ENCODE assay signal across 16 cellular contexts in the genomic region with DNA sequence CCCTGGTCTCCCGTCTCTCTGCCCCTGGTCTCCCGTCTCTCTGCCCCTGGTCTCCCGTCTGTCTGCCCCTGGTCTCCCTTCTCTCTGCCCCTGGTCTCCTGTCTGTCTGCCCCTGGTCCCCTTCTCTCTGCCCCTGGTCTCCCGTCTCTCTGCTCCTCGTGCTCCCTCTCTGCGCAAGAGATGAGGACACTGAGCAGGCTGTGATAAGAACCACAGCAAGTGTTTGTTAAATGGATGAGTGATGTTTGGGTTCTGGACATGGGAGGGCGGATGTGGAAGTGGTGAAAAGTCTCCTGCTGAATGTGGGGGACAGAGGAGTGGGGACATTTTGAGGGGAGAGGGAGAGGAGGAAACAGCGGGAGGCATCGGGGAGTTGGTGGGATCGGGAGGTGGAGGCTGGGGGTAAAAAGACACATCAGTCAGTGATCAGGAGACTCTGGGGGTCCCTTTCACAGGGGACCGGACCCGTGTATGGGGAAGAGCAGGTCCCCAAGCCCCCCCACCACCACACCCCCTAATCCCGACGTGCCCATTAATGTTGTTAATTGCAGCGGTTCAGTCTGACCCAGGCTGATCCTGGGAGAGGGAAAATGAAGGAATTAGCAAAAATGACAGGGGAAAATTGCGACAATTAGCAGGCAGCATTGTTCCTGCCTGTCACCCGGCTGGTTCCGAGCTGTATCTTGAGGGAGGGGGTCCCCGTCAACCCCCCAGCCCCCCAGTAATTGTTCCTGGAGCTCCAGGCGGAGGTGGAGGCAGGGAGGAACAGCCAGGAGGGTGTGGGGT. TPM values are rescaled to one million over a fixed set of nuclear protein-coding genes. Genes with fewer than 3 reads are reported as not detected.
A peak's percentile ranks its signal among the peaks of the same experiment; 100 is the strongest.
DNase-seq lines count a peak whose midpoint lies in the region; ATAC-seq and TF ChIP-seq lines count a peak whose summit lies in the region.
"Had no signal": no experiment of that assay in that cellular context is flagged by ENCODE, and none has a peak within 500 bp of the region (broad histone marks: within the 10 kb centered on the region; RNA-seq: fewer than 3 reads in every experiment).

No MANE protein-coding gene starts in this region.

- intact Hi-C loops in activated naive CD4-positive, alpha-beta T cell treated with anti-CD3 and anti-CD28 coated beads for 36 hours (cut with micrococcal nuclease): no loop called here
- intact Hi-C loops in activated T-helper 1 cell treated with anti-CD3 and anti-CD28 coated beads, Interleukin-12 subunit alpha, Interleukin-12 subunit beta, Interleukin-2, Interleukin-4 antibody, amounts not matched to agents 30 ng/mL and 10 ng/mL and 1 ng/mL, durations not matched to agents 14 hours and 24 hours and 36 hours (cut with micrococcal nuclease): no loop called here

- DNase-seq in activated naive CD4-positive, alpha-beta T cell treated with anti-CD3 and anti-CD28 coated beads for 36 hours: no peak
- no peak for DNase-seq in WTC11 (ENCODE audit: low spot score)
- DNase-seq in islet precursor cell: peak; percentile 42
- no peak for DNase-seq in progenitor cell of endocrine pancreas (ENCODE audit: low spot score, unreplicated experiment)
- DNase-seq in activated T-helper 1 cell treated with anti-CD3 and anti-CD28 coated beads, Interleukin-12 subunit alpha, Interleukin-12 subunit beta, Interleukin-2, Interleukin-4 antibody, amounts not matched to agents 30 ng/mL and 10 ng/mL and 1 ng/mL, durations not matched to agents 14 hours and 24 hours and 36 hours (ENCODE audit: low spot score): no peak
- no peak for DNase-seq in NK-92 (lab: John Stamatoyannopoulos, UW; ENCODE audit: unreplicated experiment)
- DNase-seq: C1 segment of cervical spinal cord, GF-D8, NCI-H1930, NCI-H2171, NCI-H446 had no signal

- TF ChIP-seq CTCF in WTC11 (IDR thresholded peaks at IDR 0.05) (no peak), progenitor cell of endocrine pancreas (IDR thresholded peaks at IDR 0.05; ENCODE audit: unreplicated experiment) (no peak)

- CTCF ChIA-PET in activated naive CD4-positive, alpha-beta T cell treated with anti-CD3 and anti-CD28 coated beads for 36 hours (lab: Charles Lee): interaction anchor here (2.2 kb wide), 1 partner anchor 15 kb away, joined by 8 read pairs; no protein-coding TSS in a partner anchor
- CTCF ChIA-PET in WTC11 (lab: Charles Lee): interaction anchor here (0.5 to 2.9 kb wide), 8 partner anchors 9 to 321 kb away, joined by 3 to 24 read pairs (median 4); a partner anchor contains a TSS

- POLR2A ChIA-PET in WTC11 (lab: Charles Lee): no interaction called here

- H3K4me1 Mint-ChIP-seq in activated naive CD4-positive, alpha-beta T cell treated with anti-CD3 and anti-CD28 coated beads, Interleukin-2, amount 50 U/mL, for 24 hours: peaks cover 13% of the 10 kb centered on the region
- H3K4me1 Mint-ChIP-seq in activated naive CD4-positive, alpha-beta T cell treated with anti-CD3 and anti-CD28 coated beads for 36 hours (ENCODE audit: low read depth): peaks cover 8% of the 10 kb centered on the region
- H3K4me1 Mint-ChIP-seq in WTC11 (peaks cover 20% of the 10 kb centered on the region), progenitor cell of endocrine pancreas (ENCODE audit: low read depth) (peaks cover 6% of the 10 kb centered on the region)
- peaks cover 14% of the 10 kb centered on the region for H3K4me1 Mint-ChIP-seq in activated T-helper 1 cell treated with anti-CD3 and anti-CD28 coated beads, Interleukin-12 subunit alpha, Interleukin-12 subunit beta, Interleukin-2, Interleukin-4 antibody, amounts not matched to agents 30 ng/mL and 10 ng/mL and 1 ng/mL, durations not matched to agents 14 hours and 24 hours and 36 hours (ENCODE audit: low read depth)

- H3K4me3 Mint-ChIP-seq in activated naive CD4-positive, alpha-beta T cell treated with anti-CD3 and anti-CD28 coated beads, Interleukin-2, amount 50 U/mL, for 24 hours: no peak overlapping the region
- no peak overlapping the region for H3K4me3 Mint-ChIP-seq in activated naive CD4-positive, alpha-beta T cell treated with anti-CD3 and anti-CD28 coated beads for 36 hours
- H3K4me3 Mint-ChIP-seq in WTC11 (peak overlapping the region; percentile 46; the same call in 1 of the 2 replicates), progenitor cell of endocrine pancreas (ENCODE audit: low read depth) (no peak overlapping the region)
- H3K4me3 Mint-ChIP-seq in activated T-helper 1 cell treated with anti-CD3 and anti-CD28 coated beads, Interleukin-12 subunit alpha, Interleukin-12 subunit beta, Interleukin-2, Interleukin-4 antibody, amounts not matched to agents 30 ng/mL and 10 ng/mL and 1 ng/mL, durations not matched to agents 14 hours and 24 hours and 36 hours: no peak overlapping the region
- H3K4me3 Mint-ChIP-seq: IgD-negative memory B cell had no signal

- peak overlapping the region; percentile 13 for H3K27ac Mint-ChIP-seq in activated naive CD4-positive, alpha-beta T cell treated with anti-CD3 and anti-CD28 coated beads, Interleukin-2, amount 50 U/mL, for 24 hours
- H3K27ac Mint-ChIP-seq in activated naive CD4-positive, alpha-beta T cell treated with anti-CD3 and anti-CD28 coated beads for 36 hours: no peak overlapping the region
- H3K27ac Mint-ChIP-seq in WTC11 (no peak overlapping the region), progenitor cell of endocrine pancreas (peak overlapping the region; percentile 46)
- no peak overlapping the region for H3K27ac Mint-ChIP-seq in activated T-helper 1 cell treated with anti-CD3 and anti-CD28 coated beads, Interleukin-12 subunit alpha, Interleukin-12 subunit beta, Interleukin-2, Interleukin-4 antibody, amounts not matched to agents 30 ng/mL and 10 ng/mL and 1 ng/mL, durations not matched to agents 14 hours and 24 hours and 36 hours
- H3K27ac Mint-ChIP-seq: IgD-negative memory B cell had no signal

- no peaks in the 10 kb centered on the region for H3K36me3 Mint-ChIP-seq in activated naive CD4-positive, alpha-beta T cell treated with anti-CD3 and anti-CD28 coated beads, Interleukin-2, amount 50 U/mL, for 24 hours
- no peaks in the 10 kb centered on the region for H3K36me3 Mint-ChIP-seq in activated naive CD4-positive, alpha-beta T cell treated with anti-CD3 and anti-CD28 coated beads for 36 hours (ENCODE audit: low read depth)
- no peaks in the 10 kb centered on the region for H3K36me3 Mint-ChIP-seq in WTC11
- H3K36me3 Mint-ChIP-seq in progenitor cell of endocrine pancreas (ENCODE audit: insufficient read depth): no peaks in the 10 kb centered on the region
- no peaks in the 10 kb centered on the region for H3K36me3 Mint-ChIP-seq in activated T-helper 1 cell treated with anti-CD3 and anti-CD28 coated beads, Interleukin-12 subunit alpha, Interleukin-12 subunit beta, Interleukin-2, Interleukin-4 antibody, amounts not matched to agents 30 ng/mL and 10 ng/mL and 1 ng/mL, durations not matched to agents 14 hours and 24 hours and 36 hours (ENCODE audit: low read depth)

- no peak for ATAC-seq in WTC11
- ATAC-seq in GM19023 (IDR thresholded peaks at IDR 0.05; ENCODE audit: unreplicated experiment): no peak
- ATAC-seq: A549, Panc1 had no signal

- peaks cover 40% of the 10 kb centered on the region for H3K27me3 Mint-ChIP-seq in activated naive CD4-positive, alpha-beta T cell treated with anti-CD3 and anti-CD28 coated beads, Interleukin-2, amount 50 U/mL, for 24 hours
- peaks cover 40% of the 10 kb centered on the region for H3K27me3 Mint-ChIP-seq in activated naive CD4-positive, alpha-beta T cell treated with anti-CD3 and anti-CD28 coated beads for 36 hours (ENCODE audit: low read depth)
- peaks cover 89% of the 10 kb centered on the region for H3K27me3 Mint-ChIP-seq in WTC11 (ENCODE audit: low read depth)
- H3K27me3 Mint-ChIP-seq in progenitor cell of endocrine pancreas: peaks cover 57% of the 10 kb centered on the region
- peaks cover 63% of the 10 kb centered on the region for H3K27me3 Mint-ChIP-seq in activated T-helper 1 cell treated with anti-CD3 and anti-CD28 coated beads, Interleukin-12 subunit alpha, Interleukin-12 subunit beta, Interleukin-2, Interleukin-4 antibody, amounts not matched to agents 30 ng/mL and 10 ng/mL and 1 ng/mL, durations not matched to agents 14 hours and 24 hours and 36 hours (ENCODE audit: insufficient read depth)

- H3K9me3 Mint-ChIP-seq in activated naive CD4-positive, alpha-beta T cell treated with anti-CD3 and anti-CD28 coated beads, Interleukin-2, amount 50 U/mL, for 24 hours: no peaks in the 10 kb centered on the region
- H3K9me3 Mint-ChIP-seq in activated naive CD4-positive, alpha-beta T cell treated with anti-CD3 and anti-CD28 coated beads for 36 hours: no peaks in the 10 kb centered on the region
- H3K9me3 Mint-ChIP-seq in WTC11: no peaks in the 10 kb centered on the region
- H3K9me3 Mint-ChIP-seq in progenitor cell of endocrine pancreas (ENCODE audit: low read depth): no peaks in the 10 kb centered on the region
- H3K9me3 Mint-ChIP-seq in activated T-helper 1 cell treated with anti-CD3 and anti-CD28 coated beads, Interleukin-12 subunit alpha, Interleukin-12 subunit beta, Interleukin-2, Interleukin-4 antibody, amounts not matched to agents 30 ng/mL and 10 ng/mL and 1 ng/mL, durations not matched to agents 14 hours and 24 hours and 36 hours: no peaks in the 10 kb centered on the region

TF ChIP-seq in WTC11, 78 proteins besides CTCF, POLR2A, EP300 and RAD21 (continues in another document):
- TF ChIP-seq MXD4 (CRISPR knock-in tag; IDR thresholded peaks at IDR 0.05; ENCODE audit: borderline replicate concordance) (no peak), FOXJ3 (CRISPR knock-in tag; IDR thresholded peaks at IDR 0.05; ENCODE audit: borderline replicate concordance) (no peak), PRRX2 (CRISPR knock-in tag; IDR thresholded peaks at IDR 0.05) (no peak), EMX1 (CRISPR knock-in tag; IDR thresholded peaks at IDR 0.05) (no peak)
- TF ChIP-seq, protein P1, sequence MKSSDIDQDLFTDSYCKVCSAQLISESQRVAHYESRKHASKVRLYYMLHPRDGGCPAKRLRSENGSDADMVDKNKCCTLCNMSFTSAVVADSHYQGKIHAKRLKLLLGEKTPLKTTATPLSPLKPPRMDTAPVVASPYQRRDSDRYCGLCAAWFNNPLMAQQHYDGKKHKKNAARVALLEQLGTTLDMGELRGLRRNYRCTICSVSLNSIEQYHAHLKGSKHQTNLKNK (CRISPR knock-in tag; IDR thresholded peaks at IDR 0.05): no peak

RNA-seq across cellular contexts. Expression of a gene that starts 8.1 kb away (rescaled TPM):
- under 1 TPM in 1 of 2 experiments, not detected in 1; 0.21 TPM for total RNA-seq in activated naive CD4-positive, alpha-beta T cell treated with anti-CD3 and anti-CD28 coated beads for 36 hours
- 6.8 to 11.1 TPM (median 10.3 TPM) in 3 replicates for total RNA-seq in WTC11 (2021)
- 2.2 and 2.4 TPM in 2 replicates for total RNA-seq in progenitor cell of endocrine pancreas
- 0.39 and 0.49 TPM in 2 replicates for total RNA-seq in activated T-helper 1 cell treated with anti-CD3 and anti-CD28 coated beads, Interleukin-12 subunit alpha, Interleukin-12 subunit beta, Interleukin-2, Interleukin-4 antibody, amounts not matched to agents 30 ng/mL and 10 ng/mL and 1 ng/mL, durations not matched to agents 14 hours and 24 hours and 36 hours

RNA-seq across cellular contexts. Expression of a gene that starts 20.6 kb away (rescaled TPM):
- total RNA-seq in activated naive CD4-positive, alpha-beta T cell treated with anti-CD3 and anti-CD28 coated beads for 36 hours: 10 to 100 TPM; 54.8 to 56.6 TPM
- total RNA-seq in WTC11 (2021): 86.2 to 90.3 TPM (median 87.8 TPM) in 3 replicates
- total RNA-seq in progenitor cell of endocrine pancreas: 33.6 and 35.4 TPM in 2 replicates
- total RNA-seq in activated T-helper 1 cell treated with anti-CD3 and anti-CD28 coated beads, Interleukin-12 subunit alpha, Interleukin-12 subunit beta, Interleukin-2, Interleukin-4 antibody, amounts not matched to agents 30 ng/mL and 10 ng/mL and 1 ng/mL, durations not matched to agents 14 hours and 24 hours and 36 hours: 51.0 and 52.1 TPM in 2 replicates

Comparison
In these comparisons a context has a peak if more than half of its experiments do, and no peak if none do; other contexts are left out.
1. H3K27ac Mint-ChIP-seq: peak in activated naive CD4-positive, alpha-beta T cell treated with anti-CD3 and anti-CD28 coated beads, Interleukin-2, amount 50 U/mL, for 24 hours (single experiment) and progenitor cell of endocrine pancreas (single experiment); none in activated naive CD4-positive, alpha-beta T cell treated with anti-CD3 and anti-CD28 coated beads for 36 hours (single experiment), WTC11 (single experiment) and activated T-helper 1 cell treated with anti-CD3 and anti-CD28 coated beads, Interleukin-12 subunit alpha, Interleukin-12 subunit beta, Interleukin-2, Interleukin-4 antibody, amounts not matched to agents 30 ng/mL and 10 ng/mL and 1 ng/mL, durations not matched to agents 14 hours and 24 hours and 36 hours (single experiment).